Comparison of ENCODE assay signal across 18 cellular contexts in genomic region chr14:92635031-92635430, GRCh38.
DNase-seq lines count a peak whose midpoint lies in the region; ATAC-seq, FAIRE-seq and TF ChIP-seq lines count a peak whose summit lies in the region.
"Had no signal": no experiment of that assay in that cellular context is flagged by ENCODE, and none has a peak within 500 bp of the region (broad histone marks: within the 10 kb centered on the region; RNA-seq: fewer than 3 reads in every experiment).

No MANE protein-coding gene starts in this region.

- no peaks in the 10 kb centered on the region for H3K79me2 ChIP-seq in osteoblast (ENCODE audit: insufficient read depth, low read length)

- no peak overlapping the region for H2AFZ ChIP-seq in osteoblast (ENCODE audit: low read length)

- H3K4me2 ChIP-seq in osteoblast (ENCODE audit: insufficient read depth, low read length): no peak overlapping the region

- H3K4me3 ChIP-seq in BE2C (ENCODE audit: low read depth, low read length) (no peak overlapping the region), osteoblast (ENCODE audit: insufficient read depth, low read length) (no peak overlapping the region)
- H3K4me3 ChIP-seq: esophagus squamous epithelium had no signal

- no peak overlapping the region for H3K27ac ChIP-seq in osteoblast (ENCODE audit: low read depth, low read length)
- H3K27ac ChIP-seq: esophagus squamous epithelium had no signal

- no peak for ATAC-seq in HG02885 (IDR thresholded peaks at IDR 0.05; ENCODE audit: poor library complexity, unreplicated experiment)
- ATAC-seq in GM21723 (IDR thresholded peaks at IDR 0.05; ENCODE audit: unreplicated experiment): no peak
- ATAC-seq: activated naive CD8-positive, alpha-beta T cell treated with anti-CD3 and anti-CD28 coated beads, Interleukin-2, amount 50 U/mL, for 24 hours; natural killer cell treated with Interleukin-12 subunit alpha and Interleukin-12 subunit beta and Interleukin-15 and Interleukin-18, amount 100 ng/mL, for 72 hours had no signal

- TF ChIP-seq CTCF in BE2C (IDR thresholded peaks at IDR 0.05; ENCODE audit: low read depth, low read length) (no peak), osteoblast (IDR thresholded peaks at IDR 0.05; ENCODE audit: extremely low read depth, low read depth, low read length) (no peak)

- H3K27me3 ChIP-seq in BE2C (peaks cover 6% of the 10 kb centered on the region), osteoblast (ENCODE audit: insufficient read depth, low read length) (no peaks in the 10 kb centered on the region)
- H3K27me3 ChIP-seq: esophagus squamous epithelium had no signal

- no peaks in the 10 kb centered on the region for H4K20me1 ChIP-seq in osteoblast (ENCODE audit: insufficient read depth, low read length)

- H3K9me3 ChIP-seq in BE2C: no peaks in the 10 kb centered on the region
- H3K9me3 ChIP-seq in osteoblast (ENCODE audit: low read depth, low read length): no peaks in the 10 kb centered on the region
- H3K9me3 ChIP-seq: Caco-2, esophagus squamous epithelium had no signal

- H3K36me3 ChIP-seq in BE2C (no peaks in the 10 kb centered on the region), osteoblast (ENCODE audit: insufficient read depth, low read length) (no peaks in the 10 kb centered on the region)
- H3K36me3 ChIP-seq: esophagus squamous epithelium had no signal

- H3K4me1 ChIP-seq in BE2C (no peaks in the 10 kb centered on the region), osteoblast (ENCODE audit: insufficient read depth, low read length) (peaks cover 7% of the 10 kb centered on the region)
- H3K4me1 ChIP-seq: Caco-2 had no signal

- peak; percentile 61 for DNase-seq in BE2C
- DNase-seq in GM18507 (ENCODE audit: extremely low spot score, insufficient read length, low read depth): no peak
- peak; percentile 40 for DNase-seq in NCI-H2029 (lab: John Stamatoyannopoulos, UW)
- DNase-seq in RPMI8226: peak; percentile 76
- no peak for DNase-seq in osteoblast (ENCODE audit: insufficient read length, low spot score, missing footprints)
- no peak for DNase-seq in pons (ENCODE audit: low spot score)
- DNase-seq: activated naive CD8-positive, alpha-beta T cell treated with anti-CD3 and anti-CD28 coated beads, Interleukin-2, amount 50 U/mL, for 24 hours; Caco-2; esophagus squamous epithelium; glutamatergic neuron; mammary epithelial cell; NCI-H1930; Right ventricle myocardium superior; T-helper 1 cell had no signal

- FAIRE-seq in GM18507 (lab: Jason Lieb, UNC): peak; percentile 35
- FAIRE-seq: urothelium cell line had no signal

Comparison
In these comparisons a context has a peak if more than half of its experiments do, and no peak if none do; other contexts are left out.
1. DNase-seq: peak in BE2C (single experiment), NCI-H2029 (single experiment) and RPMI8226 (single experiment); none in GM18507 (single experiment), osteoblast (single experiment) and pons (single experiment).